ENCODE assay signal across 6 cellular contexts in the genomic region with DNA sequence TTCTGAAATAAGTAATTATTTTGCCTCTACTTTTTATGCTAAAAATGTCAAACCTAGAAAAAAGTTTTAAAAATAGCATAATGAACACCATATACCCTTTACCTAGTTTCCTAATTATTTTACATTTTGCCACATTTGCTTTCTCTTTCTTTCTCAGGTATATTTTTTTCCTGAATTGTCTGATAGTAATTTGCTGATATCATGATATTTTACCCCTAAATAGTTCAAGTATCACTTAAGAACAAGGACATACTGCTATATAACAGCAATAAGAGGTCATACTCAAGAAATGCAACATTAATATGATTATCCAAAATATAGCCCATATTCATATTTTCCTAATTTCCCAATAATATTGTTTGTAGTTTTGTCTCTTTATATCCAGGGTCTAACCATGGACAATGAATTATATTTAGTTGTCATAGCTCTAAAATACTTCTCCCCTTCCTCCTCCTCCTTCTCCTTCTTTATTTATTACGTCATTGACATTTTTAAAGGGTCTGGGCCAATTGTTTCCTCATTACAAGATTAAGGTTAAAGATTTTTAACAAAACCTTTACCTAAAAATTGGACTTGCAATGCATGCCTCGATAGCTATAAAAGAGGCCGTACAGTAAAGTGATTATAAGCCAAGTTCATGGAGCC.
"Had no signal": no experiment of that assay in that cellular context is flagged by ENCODE, and none has a peak within 500 bp of the region (broad histone marks: within the 10 kb centered on the region; RNA-seq: fewer than 3 reads in every experiment).

No MANE protein-coding gene starts in this region.

- H3K27me3 ChIP-seq: ovary, thyroid gland had no signal

- H3K27ac ChIP-seq: esophagus squamous epithelium, hepatocyte, ovary, stomach, thyroid gland, upper lobe of right lung had no signal

- DNase-seq: esophagus squamous epithelium had no signal

- H3K4me3 ChIP-seq: hepatocyte, ovary, stomach, thyroid gland, upper lobe of right lung had no signal

- H3K36me3 ChIP-seq: esophagus squamous epithelium, ovary, stomach, thyroid gland, upper lobe of right lung had no signal

- H3K9me3 ChIP-seq: ovary, thyroid gland, upper lobe of right lung had no signal

- H3K79me2 ChIP-seq: hepatocyte had no signal

- H2AFZ ChIP-seq: hepatocyte had no signal

- H3K4me1 ChIP-seq: thyroid gland, upper lobe of right lung had no signal
